Comparison of ENCODE assay signal across 8 cellular contexts in the genomic region with DNA sequence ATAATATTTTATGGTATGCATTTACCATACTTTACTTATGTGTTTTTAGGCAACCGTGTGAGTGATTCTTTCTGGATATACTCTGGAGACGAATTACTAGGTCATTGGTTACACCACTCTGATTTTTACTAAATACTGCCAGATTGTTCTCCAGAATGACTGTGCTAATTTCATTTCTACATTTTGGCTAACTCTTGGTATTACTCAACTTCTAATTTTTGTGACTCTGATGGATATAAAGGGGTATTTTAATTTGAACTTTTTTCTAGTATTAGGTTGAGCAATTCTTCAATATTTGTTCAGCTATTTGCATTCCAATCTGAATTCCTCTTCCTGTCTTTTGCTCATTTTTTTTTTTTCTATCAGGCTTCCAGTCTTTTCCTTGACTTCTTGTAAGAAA.
A peak's percentile ranks its signal among the peaks of the same experiment; 100 is the strongest.
DNase-seq lines count a peak whose midpoint lies in the region; ATAC-seq and TF ChIP-seq lines count a peak whose summit lies in the region.

No MANE protein-coding gene starts in this region.

- no peaks in the 10 kb centered on the region for H3K9me3 ChIP-seq in MG63

- H3K36me3 ChIP-seq in ACC112 (ENCODE audit: insufficient read depth, low read length) (no peaks in the 10 kb centered on the region), MG63 (no peaks in the 10 kb centered on the region)

- peak overlapping the region; percentile 6 for H2AFZ ChIP-seq in ACC112 (ENCODE audit: low read length, unreplicated experiment)

- intact Hi-C loops in posterior cingulate gyrus (cut with DNase I) = no loop called here

- H3K79me2 ChIP-seq in ACC112 (ENCODE audit: control insufficient read depth, insufficient read depth, low read length, unreplicated experiment) = no peaks in the 10 kb centered on the region

- no peak for TF ChIP-seq CTCF in epithelial cell of esophagus (IDR thresholded peaks at IDR 0.05; ENCODE audit: insufficient read depth, low read depth, low read length, missing control alignments)

- peak overlapping the region; percentile 51 for H3K27ac ChIP-seq in ACC112 (ENCODE audit: low read depth, low read length)

- H3K4me1 ChIP-seq in ACC112 (ENCODE audit: control insufficient read depth, insufficient read depth, low read length, unreplicated experiment) = peaks cover 14% of the 10 kb centered on the region

- H3K4me3 ChIP-seq in ACC112 (ENCODE audit: low read depth, low read length) = no peak overlapping the region
- no peak overlapping the region for H3K4me3 ChIP-seq in epithelial cell of esophagus (ENCODE audit: low read length)
- H3K4me3 ChIP-seq in MG63 = no peak overlapping the region

- DNase-seq in epithelial cell of esophagus (ENCODE audit: low read depth) (peak; percentile 9), Kasumi-1 (lab: John Stamatoyannopoulos, UW) (no peak), posterior cingulate gyrus (no peak), MG63 (no peak)
- no peak for DNase-seq in activated CD8-positive, alpha-beta memory T cell treated with anti-CD3 and anti-CD28 coated beads, Interleukin-2, amount 50 U/mL, for 4 hours

- H3K27me3 ChIP-seq in ACC112 (ENCODE audit: insufficient read depth, low read length) = no peaks in the 10 kb centered on the region
- no peaks in the 10 kb centered on the region for H3K27me3 ChIP-seq in MG63

- peak; percentile 70 for ATAC-seq in GM19035 (IDR thresholded peaks at IDR 0.05; ENCODE audit: unreplicated experiment)
- peak; percentile 88 for ATAC-seq in HG03039 (IDR thresholded peaks at IDR 0.05; ENCODE audit: unreplicated experiment)
